In genomic region chr17:55285340-55286301, GRCh38 we compare ENCODE assay signal across 9 cellular contexts. TPM values are rescaled to one million over a fixed set of nuclear protein-coding genes. Genes with fewer than 3 reads are reported as not detected.
DNase-seq lines count a peak whose midpoint lies in the region; TF ChIP-seq lines count a peak whose summit lies in the region.
"Had no signal": no experiment of that assay in that cellular context is flagged by ENCODE, and none has a peak within 500 bp of the region (broad histone marks: within the 10 kb centered on the region; RNA-seq: fewer than 3 reads in every experiment).

No MANE protein-coding gene starts in this region.

- H3K4me3 ChIP-seq in dorsolateral prefrontal cortex: peak overlapping the region in 19 of 59 donors; percentile 0 to 30 (median 12)
- peak overlapping the region in 1 of 2 donors; percentile 8 for H3K4me3 ChIP-seq in vagina

- in situ Hi-C loops in KBM-7 (cut with MboI; ENCODE audit: low pct_unique_long_range_greater_than_20kb, low sequenced_read_pairs): no loop called here

- peak in 2 of 3 experiments; percentile 4 to 54 for DNase-seq in NCI-H1417 (lab: John Stamatoyannopoulos, UW)
- DNase-seq in NCI-H1417 treated with DMSO at 0.1 percent for 48 hours (lab: John Stamatoyannopoulos, UW): no peak
- peak; percentile 57 to 95 (median 80) for DNase-seq in dorsolateral prefrontal cortex
- DNase-seq in midbrain (lab: John Stamatoyannopoulos, UW): peak; percentile 52
- DNase-seq in vagina (ENCODE audit: extremely low spot score in 2 of 2): peak in 1 of 2 donors; percentile 95
- no peak for DNase-seq in stimulated activated CD4-positive, alpha-beta T cell treated with anti-CD3 and anti-CD28 coated beads, Interleukin-4, amount 100 ng/mL, for 24 hours
- DNase-seq in KBM-7: no peak
- no peak for DNase-seq in activated CD4-positive, CD25-positive, alpha-beta regulatory T cell treated with anti-CD3 and anti-CD28 coated beads, Interleukin-2, amount 50 U/mL, for 72 hours
- DNase-seq: naive B cell had no signal

- no peaks in the 10 kb centered on the region for H3K36me3 ChIP-seq in vagina

- H3K4me1 ChIP-seq in vagina: peaks cover 41% of the 10 kb centered on the region

- no peaks in the 10 kb centered on the region for H3K9me3 ChIP-seq in vagina

- no peaks in the 10 kb centered on the region for H3K27me3 ChIP-seq in dorsolateral prefrontal cortex
- H3K27me3 ChIP-seq in vagina: no peaks in the 10 kb centered on the region

- intact Hi-C loops in dorsolateral prefrontal cortex (cut with DNase I): no loop called here
- intact Hi-C loops in vagina (cut with DNase I): no loop called here

- peak overlapping the region in 58 of 59 donors; percentile 25 to 95 (median 85) for H3K27ac ChIP-seq in dorsolateral prefrontal cortex
- H3K27ac ChIP-seq in vagina: peak overlapping the region; percentile 79

- TF ChIP-seq POLR2A in vagina (IDR thresholded peaks at IDR 0.05): no peak

- no peak for TF ChIP-seq CTCF in dorsolateral prefrontal cortex (IDR thresholded peaks at IDR 0.05 in 54 of 56, conservative IDR thresholded peaks at IDR 0.05 in 2 of 56; ENCODE audit: low read depth in 1 of 56, partially characterized antibody in 56 of 56)
- TF ChIP-seq CTCF in vagina (IDR thresholded peaks at IDR 0.05): no peak

RNA-seq across cellular contexts. Expression of gene HLF, which starts 20.9 kb away (rescaled TPM):
- total RNA-seq in dorsolateral prefrontal cortex (100 to 1,000 TPM in 94 of 120 experiments, 10 to 100 TPM in 26; 36.7 to 194 (median 124) TPM), vagina (14.7 TPM)

Comparison
In these comparisons a context has a peak if more than half of its experiments do, and no peak if none do; other contexts are left out.
1. DNase-seq: peak in NCI-H1417 (2 of 3), dorsolateral prefrontal cortex (10 of 10) and midbrain (single experiment); none in NCI-H1417 treated with DMSO at 0.1 percent for 48 hours (single experiment), stimulated activated CD4-positive, alpha-beta T cell treated with anti-CD3 and anti-CD28 coated beads, Interleukin-4, amount 100 ng/mL, for 24 hours (single experiment), KBM-7 (single experiment) and activated CD4-positive, CD25-positive, alpha-beta regulatory T cell treated with anti-CD3 and anti-CD28 coated beads, Interleukin-2, amount 50 U/mL, for 72 hours (single experiment).